Comparison of ENCODE assay signal across 16 cellular contexts in genomic region chr2:7467782-7468447, GRCh38.
A peak's percentile ranks its signal among the peaks of the same experiment; 100 is the strongest.
DNase-seq lines count a peak whose midpoint lies in the region; ATAC-seq lines count a peak whose summit lies in the region.
"Had no signal": no experiment of that assay in that cellular context is flagged by ENCODE, and none has a peak within 500 bp of the region (broad histone marks: within the 10 kb centered on the region; RNA-seq: fewer than 3 reads in every experiment).

No MANE protein-coding gene starts in this region.

- ATAC-seq in effector memory CD8-positive, alpha-beta T cell (replicated peaks) = peak; percentile 98
- ATAC-seq in stimulated activated naive CD8-positive, alpha-beta T cell treated with anti-CD3 and anti-CD28 coated beads, Interleukin-15, Interleukin-2, amounts not matched to agents 100 U/mL and 50 U/mL, for 24 hours = peak; percentile 98
- ATAC-seq in GM18870 (IDR thresholded peaks at IDR 0.05; ENCODE audit: unreplicated experiment) = no peak
- ATAC-seq: HCT116, heart right ventricle, HepG2 had no signal

- no peaks in the 10 kb centered on the region for H3K9me3 Mint-ChIP-seq in effector memory CD8-positive, alpha-beta T cell

- peak overlapping the region; percentile 63 to 75 for H3K27ac Mint-ChIP-seq in effector memory CD8-positive, alpha-beta T cell

- peak overlapping the region in 1 of 2 donors; percentile 40 for H3K4me3 Mint-ChIP-seq in effector memory CD8-positive, alpha-beta T cell

- peak; percentile 52 for DNase-seq in stimulated activated CD4-positive, alpha-beta T cell treated with anti-CD3 and anti-CD28 coated beads, Interleukin-15, amount 100 ng/mL, for 24 hours
- no peak for DNase-seq in stimulated activated CD4-positive, alpha-beta T cell treated with anti-CD3 and anti-CD28 coated beads, Interleukin-12 subunit alpha, Interleukin-12 subunit beta, amount 100 ng/mL, for 4 hours
- peak; percentile 44 for DNase-seq in activated CD8-positive, alpha-beta memory T cell treated with anti-CD3 and anti-CD28 coated beads, Interleukin-2, amount 50 U/mL, for 1 hour (ENCODE audit: extremely low read depth)
- DNase-seq in effector memory CD8-positive, alpha-beta T cell = peak; percentile 21 to 27 (median 21)
- DNase-seq in stimulated activated naive CD8-positive, alpha-beta T cell treated with anti-CD3 and anti-CD28 coated beads, Interleukin-15, Interleukin-2, amounts not matched to agents 100 U/mL and 50 U/mL, for 24 hours = peak; percentile 60
- no peak for DNase-seq in SIG-M5 (lab: John Stamatoyannopoulos, UW)
- no peak for DNase-seq in AG08395 (ENCODE audit: low spot score)
- DNase-seq: brain microvascular endothelial cell, dorsolateral prefrontal cortex, heart right ventricle, NCI-H2029 treated with DMSO at 0.1 percent for 48 hours, NCI-H510A, ovary had no signal

- H3K27me3 Mint-ChIP-seq in effector memory CD8-positive, alpha-beta T cell = no peaks in the 10 kb centered on the region

- peaks cover 4% of the 10 kb centered on the region for H3K36me3 Mint-ChIP-seq in effector memory CD8-positive, alpha-beta T cell (ENCODE audit: insufficient read depth)

- peaks cover 8% of the 10 kb centered on the region in 2 donors for H3K4me1 Mint-ChIP-seq in effector memory CD8-positive, alpha-beta T cell (ENCODE audit: low read depth in 2 of 2)

Comparison
In these comparisons a context has a peak if more than half of its experiments do, and no peak if none do; other contexts are left out.
1. DNase-seq: peak in stimulated activated CD4-positive, alpha-beta T cell treated with anti-CD3 and anti-CD28 coated beads, Interleukin-15, amount 100 ng/mL, for 24 hours (single experiment), activated CD8-positive, alpha-beta memory T cell treated with anti-CD3 and anti-CD28 coated beads, Interleukin-2, amount 50 U/mL, for 1 hour (single experiment), effector memory CD8-positive, alpha-beta T cell (3 of 3) and stimulated activated naive CD8-positive, alpha-beta T cell treated with anti-CD3 and anti-CD28 coated beads, Interleukin-15, Interleukin-2, amounts not matched to agents 100 U/mL and 50 U/mL, for 24 hours (single experiment); none in stimulated activated CD4-positive, alpha-beta T cell treated with anti-CD3 and anti-CD28 coated beads, Interleukin-12 subunit alpha, Interleukin-12 subunit beta, amount 100 ng/mL, for 4 hours (single experiment), SIG-M5 (single experiment) and AG08395 (single experiment).